ENCODE assay signal across 27 cellular contexts in genomic region chr3:118550556-118550955, GRCh38.
"Had no signal": no experiment of that assay in that cellular context is flagged by ENCODE, and none has a peak within 500 bp of the region (broad histone marks: within the 10 kb centered on the region; RNA-seq: fewer than 3 reads in every experiment).

No MANE protein-coding gene starts in this region.

- H3K36me3 ChIP-seq: neural progenitor cell, ovary, right lobe of liver, sigmoid colon, stomach, thoracic aorta, thyroid gland, tibial nerve, upper lobe of left lung, vagina had no signal

- H3K4me1 Mint-ChIP-seq: nephron; neural progenitor cell; stimulated activated effector memory CD8-positive, alpha-beta T cell treated with anti-CD3 and anti-CD28 coated beads, Interleukin-12 subunit alpha, Interleukin-12 subunit beta, amount 100 ng/mL, for 72 hours; stimulated activated naive B cell treated with anti-CD40 and anti-IgM and Interleukin-4, amounts not matched to agents 10 μg/mL and 1 μg/mL and 100 μg/mL, for 72 hours had no signal

- H3K4me2 ChIP-seq: neural progenitor cell had no signal

- H3K27ac Mint-ChIP-seq: nephron; neural progenitor cell; progenitor cell of endocrine pancreas; stimulated activated effector memory CD8-positive, alpha-beta T cell treated with anti-CD3 and anti-CD28 coated beads, Interleukin-12 subunit alpha, Interleukin-12 subunit beta, amount 100 ng/mL, for 72 hours; stimulated activated naive B cell treated with anti-CD40 and anti-IgM and Interleukin-4, amounts not matched to agents 10 μg/mL and 1 μg/mL and 100 μg/mL, for 72 hours; stimulated activated naive CD8-positive, alpha-beta T cell treated with anti-CD3 and anti-CD28 coated beads, Interleukin-15, Interleukin-2, amounts not matched to agents 100 ng/mL and 50 ng/mL, for 24 hours had no signal

- H3K27me3 ChIP-seq: neural progenitor cell, ovary, right lobe of liver, sigmoid colon, stomach, thyroid gland, tibial nerve, upper lobe of left lung, vagina had no signal

- H3K36me3 Mint-ChIP-seq: neural progenitor cell; stimulated activated effector memory CD8-positive, alpha-beta T cell treated with anti-CD3 and anti-CD28 coated beads, Interleukin-12 subunit alpha, Interleukin-12 subunit beta, amount 100 ng/mL, for 72 hours; stimulated activated naive B cell treated with anti-CD40 and anti-IgM and Interleukin-4, amounts not matched to agents 10 μg/mL and 1 μg/mL and 100 μg/mL, for 72 hours had no signal

- H3K4me1 ChIP-seq: neural progenitor cell, parathyroid adenoma, psoas muscle, right lobe of liver, sigmoid colon, stomach, thyroid gland, tibial nerve, upper lobe of left lung, vagina had no signal

- H3K4me3 Mint-ChIP-seq: nephron; neural progenitor cell; stimulated activated effector memory CD8-positive, alpha-beta T cell treated with anti-CD3 and anti-CD28 coated beads, Interleukin-12 subunit alpha, Interleukin-12 subunit beta, amount 100 ng/mL, for 72 hours; stimulated activated naive B cell treated with anti-CD40 and anti-IgM and Interleukin-4, amounts not matched to agents 10 μg/mL and 1 μg/mL and 100 μg/mL, for 72 hours; stimulated activated naive CD8-positive, alpha-beta T cell treated with anti-CD3 and anti-CD28 coated beads, Interleukin-15, Interleukin-2, amounts not matched to agents 100 ng/mL and 50 ng/mL, for 24 hours had no signal

- DNase-seq: occipital lobe; ovary; posterior cingulate gyrus; psoas muscle; right cardiac atrium; right lobe of liver; sigmoid colon; small intestine; stimulated activated CD4-positive, alpha-beta T cell treated with anti-CD3 and anti-CD28 coated beads, Interleukin-15, amount 100 ng/mL, for 24 hours; stimulated activated CD4-positive, alpha-beta T cell treated with anti-CD3 and anti-CD28 coated beads, Interleukin-2, amount 100 ng/mL, for 24 hours; stimulated activated CD4-positive, alpha-beta T cell treated with anti-CD3 and anti-CD28 coated beads, Interleukin-2, amount 100 ng/mL, for 48 hours; stimulated activated CD4-positive, alpha-beta T cell treated with anti-CD3 and anti-CD28 coated beads, Interleukin-4, amount 100 ng/mL, for 24 hours; stimulated activated naive B cell treated with anti-CD40 and anti-IgM and Interleukin-4, amounts not matched to agents 10 μg/mL and 1 μg/mL and 100 μg/mL, for 72 hours; stimulated activated naive CD4-positive, alpha-beta T cell treated with Interleukin-2 at 50 U/mL for 16 hours; stomach; thyroid gland; upper lobe of left lung had no signal

- H3K9ac ChIP-seq: neural progenitor cell, parathyroid adenoma had no signal

- FAIRE-seq: small intestine, urothelium cell line had no signal

- H3K9me3 Mint-ChIP-seq: nephron; neural progenitor cell; stimulated activated effector memory CD8-positive, alpha-beta T cell treated with anti-CD3 and anti-CD28 coated beads, Interleukin-12 subunit alpha, Interleukin-12 subunit beta, amount 100 ng/mL, for 72 hours; stimulated activated naive B cell treated with anti-CD40 and anti-IgM and Interleukin-4, amounts not matched to agents 10 μg/mL and 1 μg/mL and 100 μg/mL, for 72 hours; stimulated activated naive CD8-positive, alpha-beta T cell treated with anti-CD3 and anti-CD28 coated beads, Interleukin-15, Interleukin-2, amounts not matched to agents 100 ng/mL and 50 ng/mL, for 24 hours had no signal

- H3K27me3 Mint-ChIP-seq: progenitor cell of endocrine pancreas; stimulated activated naive B cell treated with anti-CD40 and anti-IgM and Interleukin-4, amounts not matched to agents 10 μg/mL and 1 μg/mL and 100 μg/mL, for 72 hours; stimulated activated naive CD8-positive, alpha-beta T cell treated with anti-CD3 and anti-CD28 coated beads, Interleukin-15, Interleukin-2, amounts not matched to agents 100 ng/mL and 50 ng/mL, for 24 hours had no signal

- H3K4me3 ChIP-seq: neural progenitor cell, ovary, psoas muscle, right lobe of liver, sigmoid colon, stomach, thoracic aorta, thyroid gland, tibial nerve, upper lobe of left lung, vagina had no signal

- ATAC-seq: psoas muscle; right cardiac atrium; right lobe of liver; stimulated activated effector memory CD8-positive, alpha-beta T cell treated with anti-CD3 and anti-CD28 coated beads, Interleukin-12 subunit alpha, Interleukin-12 subunit beta, amount 100 ng/mL, for 72 hours; stimulated activated naive B cell treated with anti-CD40 and anti-IgM and Interleukin-4, amounts not matched to agents 10 μg/mL and 1 μg/mL and 100 μg/mL, for 72 hours had no signal

- H3K9me3 ChIP-seq: ovary, psoas muscle, right lobe of liver, sigmoid colon, stomach, thoracic aorta, thyroid gland, tibial nerve, upper lobe of left lung, vagina had no signal

- H3K79me2 ChIP-seq: parathyroid adenoma had no signal

- H3K27ac ChIP-seq: neural progenitor cell, ovary, parathyroid adenoma, psoas muscle, right lobe of liver, sigmoid colon, stomach, thoracic aorta, thyroid gland, tibial nerve, upper lobe of left lung, vagina had no signal

- H2AFZ ChIP-seq: neural progenitor cell, parathyroid adenoma had no signal
